In the genomic region with DNA sequence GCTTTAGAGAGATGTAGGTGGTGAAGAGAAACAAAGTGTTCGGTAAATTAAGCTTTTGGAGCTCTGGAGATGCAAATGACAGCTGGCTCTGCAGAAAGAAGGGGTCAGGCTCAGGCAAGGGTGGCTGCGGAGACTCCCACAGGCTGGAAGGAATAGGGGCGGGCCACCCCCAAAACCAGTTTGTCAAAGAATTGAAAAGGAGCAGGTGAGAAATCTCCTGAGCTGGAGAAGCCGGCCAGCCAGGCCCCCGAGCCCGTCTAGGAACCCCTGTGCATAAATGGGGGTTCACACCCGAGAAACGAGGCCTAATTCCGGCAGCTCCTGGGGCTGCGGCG, we compare ENCODE assay signal across 8 cellular contexts. TPM values are rescaled to one million over a fixed set of nuclear protein-coding genes. Genes with fewer than 3 reads are reported as not detected.
DNase-seq lines count a peak whose midpoint lies in the region; ATAC-seq and TF ChIP-seq lines count a peak whose summit lies in the region.

No MANE protein-coding gene starts in this region.

- peak; percentile 13 for ATAC-seq in HG02973 (IDR thresholded peaks at IDR 0.05; ENCODE audit: unreplicated experiment)
- peak; percentile 1 for ATAC-seq in T-helper 17 cell
- peak; percentile 62 for ATAC-seq in esophagus mucosa

- H3K4me3 Mint-ChIP-seq in activated T-cell treated with anti-CD3 and anti-CD28 coated beads, Interleukin-2, amount 50 U/mL, for 24 hours = peak overlapping the region; percentile 98
- H3K4me3 Mint-ChIP-seq in T-helper 17 cell = peak overlapping the region; percentile 99

- peaks cover 57% of the 10 kb centered on the region for H3K36me3 Mint-ChIP-seq in activated T-cell treated with anti-CD3 and anti-CD28 coated beads, Interleukin-2, amount 50 U/mL, for 24 hours (ENCODE audit: low read depth)
- peaks cover 7% of the 10 kb centered on the region for H3K36me3 Mint-ChIP-seq in T-helper 17 cell (ENCODE audit: low read depth)

- no peaks in the 10 kb centered on the region for H4K20me1 ChIP-seq in neural cell (ENCODE audit: insufficient read depth)

- peaks cover 4% of the 10 kb centered on the region for H3F3A ChIP-seq in neural cell (ENCODE audit: insufficient read depth, low read length, poor library complexity, severe bottlenecking)

- peak overlapping the region; percentile 99 for H3K4me3 ChIP-seq in neural cell (ENCODE audit: low read length)

- no peak for TF ChIP-seq EP300 in neural cell (conservative IDR thresholded peaks at IDR 0.05; ENCODE audit: poor library complexity, severe bottlenecking)

- peaks cover 45% of the 10 kb centered on the region for H3K4me1 Mint-ChIP-seq in activated T-cell treated with anti-CD3 and anti-CD28 coated beads, Interleukin-2, amount 50 U/mL, for 24 hours (ENCODE audit: low read depth)
- peaks cover 37% of the 10 kb centered on the region for H3K4me1 Mint-ChIP-seq in T-helper 17 cell

- peak overlapping the region; percentile 96 for H3K27ac ChIP-seq in neural cell (ENCODE audit: low read length)

- peak overlapping the region; percentile 91 for H2AFZ ChIP-seq in neural cell (ENCODE audit: low read depth, low read length)

- no peak for TF ChIP-seq CTCF in neural cell (IDR thresholded peaks at IDR 0.05; ENCODE audit: poor library complexity, severe bottlenecking)

- H3K9ac ChIP-seq in neural cell (ENCODE audit: low read length) = peak overlapping the region; percentile 97

- no peaks in the 10 kb centered on the region for H3K9me3 ChIP-seq in T-helper 17 cell (ENCODE audit: control insufficient read depth, low read length, poor library complexity, severe bottlenecking)
- no peaks in the 10 kb centered on the region for H3K9me3 ChIP-seq in neural cell (ENCODE audit: low read length)

- no peaks in the 10 kb centered on the region for H3K27me3 ChIP-seq in neural cell (ENCODE audit: insufficient read depth, low read depth, low read length)

- TF ChIP-seq RAD21 in neural cell (conservative IDR thresholded peaks at IDR 0.05) = no peak

- H3K9me2 ChIP-seq in neural cell (ENCODE audit: insufficient read depth, low read length) = no peaks in the 10 kb centered on the region

- peaks cover 4% of the 10 kb centered on the region for H3K9me3 Mint-ChIP-seq in activated T-cell treated with anti-CD3 and anti-CD28 coated beads, Interleukin-2, amount 50 U/mL, for 24 hours

- peaks cover 45% of the 10 kb centered on the region for H3K79me2 ChIP-seq in neural cell (replicated peaks; ENCODE audit: insufficient read depth, low read length)

- no peaks in the 10 kb centered on the region for H3K27me3 Mint-ChIP-seq in activated T-cell treated with anti-CD3 and anti-CD28 coated beads, Interleukin-2, amount 50 U/mL, for 24 hours
- H3K27me3 Mint-ChIP-seq in T-helper 17 cell = no peaks in the 10 kb centered on the region

- peak overlapping the region; percentile 98 for H3K27ac Mint-ChIP-seq in activated T-cell treated with anti-CD3 and anti-CD28 coated beads, Interleukin-2, amount 50 U/mL, for 24 hours
- peak overlapping the region; percentile 98 for H3K27ac Mint-ChIP-seq in T-helper 17 cell

- H3K36me3 ChIP-seq in neural cell (ENCODE audit: insufficient read depth, low read length) = no peaks in the 10 kb centered on the region

- DNase-seq in activated T-cell treated with anti-CD3 and anti-CD28 coated beads, Interleukin-2, amount 50 U/mL, for 24 hours = no peak
- DNase-seq in activated T-cell treated with anti-CD3 and anti-CD28 coated beads, Interleukin-2, amount 50 U/mL, for 48 hours = no peak
- DNase-seq in T-helper 17 cell = no peak
- no peak for DNase-seq in amniotic stem cell (lab: John Stamatoyannopoulos, UW)
- no peak for DNase-seq in NCI-H446 treated with DMSO at 0.1 percent for 48 hours (lab: John Stamatoyannopoulos, UW)

- H3K4me2 ChIP-seq in neural cell (ENCODE audit: low read length) = peak overlapping the region; percentile 62

TF ChIP-seq in neural cell, 6 proteins besides CTCF, POLR2A, EP300 and RAD21:
- TF ChIP-seq MXI1 (conservative IDR thresholded peaks at IDR 0.05; ENCODE audit: poor library complexity, severe bottlenecking) (no peak), EZH2 (IDR thresholded peaks at IDR 0.05; ENCODE audit: borderline replicate concordance, insufficient read depth, low read length, poor library complexity, severe bottlenecking) (no peak), SMC3 (conservative IDR thresholded peaks at IDR 0.05; ENCODE audit: poor library complexity) (no peak), TAF1 (IDR thresholded peaks at IDR 0.05; ENCODE audit: low read depth) (no peak), POLR2AphosphoS5 (IDR thresholded peaks at IDR 0.05) (no peak)
- TF ChIP-seq, protein P1, sequence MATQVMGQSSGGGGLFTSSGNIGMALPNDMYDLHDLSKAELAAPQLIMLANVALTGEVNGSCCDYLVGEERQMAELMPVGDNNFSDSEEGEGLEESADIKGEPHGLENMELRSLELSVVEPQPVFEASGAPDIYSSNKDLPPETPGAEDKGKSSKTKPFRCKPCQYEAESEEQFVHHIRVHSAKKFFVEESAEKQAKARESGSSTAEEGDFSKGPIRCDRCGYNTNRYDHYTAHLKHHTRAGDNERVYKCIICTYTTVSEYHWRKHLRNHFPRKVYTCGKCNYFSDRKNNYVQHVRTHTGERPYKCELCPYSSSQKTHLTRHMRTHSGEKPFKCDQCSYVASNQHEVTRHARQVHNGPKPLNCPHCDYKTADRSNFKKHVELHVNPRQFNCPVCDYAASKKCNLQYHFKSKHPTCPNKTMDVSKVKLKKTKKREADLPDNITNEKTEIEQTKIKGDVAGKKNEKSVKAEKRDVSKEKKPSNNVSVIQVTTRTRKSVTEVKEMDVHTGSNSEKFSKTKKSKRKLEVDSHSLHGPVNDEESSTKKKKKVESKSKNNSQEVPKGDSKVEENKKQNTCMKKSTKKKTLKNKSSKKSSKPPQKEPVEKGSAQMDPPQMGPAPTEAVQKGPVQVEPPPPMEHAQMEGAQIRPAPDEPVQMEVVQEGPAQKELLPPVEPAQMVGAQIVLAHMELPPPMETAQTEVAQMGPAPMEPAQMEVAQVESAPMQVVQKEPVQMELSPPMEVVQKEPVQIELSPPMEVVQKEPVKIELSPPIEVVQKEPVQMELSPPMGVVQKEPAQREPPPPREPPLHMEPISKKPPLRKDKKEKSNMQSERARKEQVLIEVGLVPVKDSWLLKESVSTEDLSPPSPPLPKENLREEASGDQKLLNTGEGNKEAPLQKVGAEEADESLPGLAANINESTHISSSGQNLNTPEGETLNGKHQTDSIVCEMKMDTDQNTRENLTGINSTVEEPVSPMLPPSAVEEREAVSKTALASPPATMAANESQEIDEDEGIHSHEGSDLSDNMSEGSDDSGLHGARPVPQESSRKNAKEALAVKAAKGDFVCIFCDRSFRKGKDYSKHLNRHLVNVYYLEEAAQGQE (IDR thresholded peaks at IDR 0.05; ENCODE audit: borderline replicate concordance) = no peak

RNA-seq across cellular contexts. Expression of a gene that starts 0.5 kb away (rescaled TPM):
- 10 to 100 TPM; 36.1 to 39.3 TPM for total RNA-seq in T-helper 17 cell
- total RNA-seq in esophagus mucosa = 56.9 TPM
- polyA plus RNA-seq in neural cell = 68.3 and 84.7 TPM in 2 replicates
- 61.4 and 82.3 TPM in 2 replicates for polyA minus RNA-seq in neural cell

RNA-seq across cellular contexts. Expression of a gene that starts 13.3 kb away (rescaled TPM):
- 10 to 100 TPM; 47.0 to 62.2 TPM for total RNA-seq in T-helper 17 cell
- 12.8 TPM for total RNA-seq in esophagus mucosa
- 14.2 and 15.1 TPM in 2 replicates for polyA plus RNA-seq in neural cell
- 129 and 144 TPM in 2 replicates for polyA minus RNA-seq in neural cell

Comparison
In these comparisons a context has a peak if more than half of its experiments do, and no peak if none do; other contexts are left out.
1. ATAC-seq: peak in every context shown above with its lines; median percentile 62 in esophagus mucosa; 13 in HG02973; 1 in T-helper 17 cell.